ENCODE assay signal across 12 cellular contexts in the genomic region with DNA sequence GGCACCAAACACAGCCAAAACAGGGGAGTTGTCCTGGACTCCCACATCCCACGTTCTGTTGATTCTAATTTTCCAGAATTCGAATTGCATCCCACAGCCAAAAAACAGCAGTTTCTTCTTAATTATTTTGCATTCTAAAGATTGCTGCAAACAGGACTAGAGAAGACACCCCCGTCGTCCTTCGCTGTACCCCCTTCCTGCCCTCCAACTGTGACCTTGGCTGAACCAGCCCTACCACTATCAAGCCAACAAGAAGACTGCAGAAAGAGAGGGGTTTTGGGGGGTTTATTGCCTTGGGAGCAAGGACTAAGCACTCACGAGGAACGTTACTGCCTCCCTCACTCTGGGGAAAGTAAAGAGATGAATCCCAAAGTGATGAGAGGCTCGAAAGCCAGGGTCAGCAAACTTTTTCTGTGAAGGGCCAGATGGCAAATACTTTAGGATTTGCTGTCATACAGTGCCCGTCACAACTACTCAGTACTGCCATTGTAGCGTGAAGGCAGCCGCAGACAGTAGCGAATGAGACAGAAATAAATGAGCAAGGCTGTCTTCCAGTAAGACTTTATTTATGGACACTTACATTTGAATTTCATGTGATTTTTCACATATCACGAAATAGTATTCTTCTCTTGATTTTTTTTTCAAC. TPM values are rescaled to one million over a fixed set of nuclear protein-coding genes. Genes with fewer than 3 reads are reported as not detected.
DNase-seq lines count a peak whose midpoint lies in the region; ATAC-seq and TF ChIP-seq lines count a peak whose summit lies in the region.
"Had no signal": no experiment of that assay in that cellular context is flagged by ENCODE, and none has a peak within 500 bp of the region (broad histone marks: within the 10 kb centered on the region; RNA-seq: fewer than 3 reads in every experiment).

No MANE protein-coding gene starts in this region.

- H3K79me2 ChIP-seq in DND-41 (ENCODE audit: insufficient read depth, low read length) (no peaks in the 10 kb centered on the region), hepatocyte (no peaks in the 10 kb centered on the region)

- H3K36me3 Mint-ChIP-seq in activated CD4-positive, alpha-beta T cell treated with anti-CD3 and anti-CD28 coated beads, Interleukin-2, amount 10 ng/mL, durations not matched to agents 24 days and 14 days (ENCODE audit: low read depth), result peaks cover 34% of the 10 kb centered on the region

- 0 out of 2 replicates have a peak overlapping the region, but pooled peaks have one; percentile 48 for H3K27ac ChIP-seq in DND-41 (ENCODE audit: low read length)
- H3K27ac ChIP-seq in brain microvascular endothelial cell, result peak overlapping the region; percentile 38
- peak overlapping the region; percentile 36 for H3K27ac ChIP-seq in hepatocyte
- H3K27ac ChIP-seq in colonic mucosa, result no peak overlapping the region

- DNase-seq in DND-41 (no peak), brain microvascular endothelial cell (no peak), hepatocyte (ENCODE audit: low spot score) (no peak), hypothalamus (lab: John Stamatoyannopoulos, UW) (no peak), HAP-1 (ENCODE audit: low spot score in 2 of 2) (no peak), colonic mucosa (no peak)
- DNase-seq in activated CD4-positive, alpha-beta T cell treated with anti-CD3 and anti-CD28 coated beads, Interleukin-2, amount 10 ng/mL, durations not matched to agents 24 days and 14 days, result no peak
- DNase-seq: activated T-cell treated with anti-CD3 and anti-CD28 coated beads, Interleukin-2, amount 50 U/mL, for 4 hours; DMS53; SW 1271 had no signal

- no peak overlapping the region for H3K27ac Mint-ChIP-seq in activated CD4-positive, alpha-beta T cell treated with anti-CD3 and anti-CD28 coated beads, Interleukin-2, amount 10 ng/mL, durations not matched to agents 24 days and 14 days

- H3K9me3 ChIP-seq in DND-41 (ENCODE audit: insufficient read depth, low read length, severe bottlenecking) (no peaks in the 10 kb centered on the region), hepatocyte (ENCODE audit: low read depth) (no peaks in the 10 kb centered on the region), skeletal muscle satellite cell (replicated peaks; ENCODE audit: low read length) (no peaks in the 10 kb centered on the region), HAP-1 (no peaks in the 10 kb centered on the region; the same call in 1 of the 2 replicates), colonic mucosa (no peaks in the 10 kb centered on the region)

- TF ChIP-seq CTCF in DND-41 (IDR thresholded peaks at IDR 0.05; ENCODE audit: borderline replicate concordance, extremely low read depth, low read length, poor library complexity, severe bottlenecking), result no peak
- no peak for TF ChIP-seq CTCF in brain microvascular endothelial cell (IDR thresholded peaks at IDR 0.05; ENCODE audit: low read depth, low read length, missing control alignments)
- no peak for TF ChIP-seq CTCF in hepatocyte (IDR thresholded peaks at IDR 0.05; ENCODE audit: poor library complexity)
- no peak for TF ChIP-seq CTCF in colonic mucosa (IDR thresholded peaks at IDR 0.05)

- no peaks in the 10 kb centered on the region for H3K27me3 Mint-ChIP-seq in activated CD4-positive, alpha-beta T cell treated with anti-CD3 and anti-CD28 coated beads, Interleukin-2, amount 10 ng/mL, durations not matched to agents 24 days and 14 days

- ATAC-seq in DND-41 (ENCODE audit: insufficient read depth, low read depth), result no peak
- ATAC-seq: activated T-cell treated with anti-CD3 and anti-CD28 coated beads, Interleukin-2, amount 50 U/mL, for 4 hours; GM12878 had no signal

- in situ Hi-C loops in brain microvascular endothelial cell (cut with HindIII; ENCODE audit: low pct_ligation_motif_present, low sequenced_read_pairs) (no loop called here), HAP-1 (cut with MboI; ENCODE audit: low sequenced_read_pairs) (loop anchor here (10.0 kb wide), 1 partner anchor 205 kb away; no protein-coding TSS in a partner anchor)

- H3K4me1 ChIP-seq in DND-41 (ENCODE audit: insufficient read depth, low read length) (peaks cover 47% of the 10 kb centered on the region), hepatocyte (ENCODE audit: insufficient read depth) (peaks cover 19% of the 10 kb centered on the region), skeletal muscle satellite cell (ENCODE audit: control insufficient read depth, insufficient read depth, low read length) (peaks cover 48% of the 10 kb centered on the region), HAP-1 (peaks cover 21% of the 10 kb centered on the region), colonic mucosa (no peaks in the 10 kb centered on the region)

- H3K9ac ChIP-seq in DND-41 (ENCODE audit: low read depth, low read length), result no peak overlapping the region
- H3K9ac ChIP-seq in skeletal muscle satellite cell (ENCODE audit: low read depth, low read length), result peak overlapping the region; percentile 28
- no peak overlapping the region for H3K9ac ChIP-seq in colonic mucosa (ENCODE audit: low read depth in 2 of 2, low read length in 2 of 2)

- no peak overlapping the region for H3K4me2 ChIP-seq in DND-41 (ENCODE audit: insufficient read depth, low read length)
- H3K4me2 ChIP-seq in hepatocyte, result no peak overlapping the region
- peak overlapping the region; percentile 70 for H3K4me2 ChIP-seq in skeletal muscle satellite cell (ENCODE audit: low read length)

- H3K9me2 ChIP-seq in hepatocyte (replicated peaks; ENCODE audit: insufficient read depth), result no peaks in the 10 kb centered on the region

- 81% methylated on average over 13 of the region's 13 CpGs for WGBS in hepatocyte (ENCODE audit: low lambda C conversion rate, missing lambda C conversion rate)

- no peaks in the 10 kb centered on the region for H3K9me3 Mint-ChIP-seq in activated CD4-positive, alpha-beta T cell treated with anti-CD3 and anti-CD28 coated beads, Interleukin-2, amount 10 ng/mL, durations not matched to agents 24 days and 14 days
- H3K9me3 Mint-ChIP-seq: activated T-cell treated with anti-CD3 and anti-CD28 coated beads, Interleukin-2, amount 50 U/mL, for 4 hours had no signal

- intact Hi-C loops in activated CD4-positive, alpha-beta T cell treated with anti-CD3 and anti-CD28 coated beads, Interleukin-2, amount 10 ng/mL, durations not matched to agents 24 days and 14 days (cut with micrococcal nuclease), result no loop called here
- intact Hi-C loops in colonic mucosa (cut with DNase I), result no loop called here

- H4K20me1 ChIP-seq in DND-41 (ENCODE audit: insufficient read depth, low read length) (no peaks in the 10 kb centered on the region), hepatocyte (ENCODE audit: insufficient read depth, poor library complexity, severe bottlenecking) (no peaks in the 10 kb centered on the region)

- H3K36me3 ChIP-seq in DND-41 (ENCODE audit: insufficient read depth, low read length) (no peaks in the 10 kb centered on the region), brain microvascular endothelial cell (replicated peaks) (no peaks in the 10 kb centered on the region), hepatocyte (replicated peaks; ENCODE audit: insufficient read depth, low read depth) (no peaks in the 10 kb centered on the region), skeletal muscle satellite cell (ENCODE audit: insufficient read depth, low read length) (no peaks in the 10 kb centered on the region), HAP-1 (replicated peaks) (no peaks in the 10 kb centered on the region), colonic mucosa (no peaks in the 10 kb centered on the region)

- H3K4me1 Mint-ChIP-seq in activated CD4-positive, alpha-beta T cell treated with anti-CD3 and anti-CD28 coated beads, Interleukin-2, amount 10 ng/mL, durations not matched to agents 24 days and 14 days, result peaks cover 8% of the 10 kb centered on the region

- H3K4me3 Mint-ChIP-seq in activated CD4-positive, alpha-beta T cell treated with anti-CD3 and anti-CD28 coated beads, Interleukin-2, amount 10 ng/mL, durations not matched to agents 24 days and 14 days, result no peak overlapping the region
- H3K4me3 Mint-ChIP-seq: activated T-cell treated with anti-CD3 and anti-CD28 coated beads, Interleukin-2, amount 50 U/mL, for 4 hours had no signal

- H2AFZ ChIP-seq in DND-41 (ENCODE audit: low read depth, low read length) (no peak overlapping the region), hepatocyte (no peak overlapping the region)

- no peak overlapping the region for H3K4me3 ChIP-seq in DND-41 (ENCODE audit: low read depth in 1 of 2, low read length in 2 of 2)
- no peak overlapping the region for H3K4me3 ChIP-seq in brain microvascular endothelial cell (ENCODE audit: low read depth, low read length)
- no peak overlapping the region for H3K4me3 ChIP-seq in hepatocyte
- no peak overlapping the region for H3K4me3 ChIP-seq in skeletal muscle satellite cell (ENCODE audit: low read length)
- no peak overlapping the region for H3K4me3 ChIP-seq in HAP-1
- no peak overlapping the region for H3K4me3 ChIP-seq in colonic mucosa
- H3K4me3 ChIP-seq: GM12878 had no signal

- H3K27me3 ChIP-seq in DND-41 (ENCODE audit: insufficient read depth, low read length, poor library complexity) (no peaks in the 10 kb centered on the region), brain microvascular endothelial cell (replicated peaks) (no peaks in the 10 kb centered on the region), hepatocyte (no peaks in the 10 kb centered on the region), skeletal muscle satellite cell (ENCODE audit: control insufficient read depth, insufficient read depth, low read length) (no peaks in the 10 kb centered on the region), HAP-1 (ENCODE audit: low read depth) (no peaks in the 10 kb centered on the region), colonic mucosa (no peaks in the 10 kb centered on the region)

RNA-seq across cellular contexts. Expression of gene KATNAL1, which starts 32.5 kb away (rescaled TPM):
- total RNA-seq in hepatocyte, result 9.4 and 9.8 TPM in 2 replicates
- polyA plus RNA-seq in hepatocyte, result 2.1 and 2.4 TPM in 2 replicates
- 14.2 and 16.0 TPM in 2 replicates for total RNA-seq in skeletal muscle satellite cell (2012; rRNA removed)
- total RNA-seq in activated CD4-positive, alpha-beta T cell treated with anti-CD3 and anti-CD28 coated beads, Interleukin-2, amount 10 ng/mL, durations not matched to agents 24 days and 14 days, result 7.5 and 9.0 TPM in 2 replicates
- 1 to 10 TPM; 5.9 to 9.3 TPM for total RNA-seq in colonic mucosa
